ENCODE assay signal across 1 cellular context in the genomic region with DNA sequence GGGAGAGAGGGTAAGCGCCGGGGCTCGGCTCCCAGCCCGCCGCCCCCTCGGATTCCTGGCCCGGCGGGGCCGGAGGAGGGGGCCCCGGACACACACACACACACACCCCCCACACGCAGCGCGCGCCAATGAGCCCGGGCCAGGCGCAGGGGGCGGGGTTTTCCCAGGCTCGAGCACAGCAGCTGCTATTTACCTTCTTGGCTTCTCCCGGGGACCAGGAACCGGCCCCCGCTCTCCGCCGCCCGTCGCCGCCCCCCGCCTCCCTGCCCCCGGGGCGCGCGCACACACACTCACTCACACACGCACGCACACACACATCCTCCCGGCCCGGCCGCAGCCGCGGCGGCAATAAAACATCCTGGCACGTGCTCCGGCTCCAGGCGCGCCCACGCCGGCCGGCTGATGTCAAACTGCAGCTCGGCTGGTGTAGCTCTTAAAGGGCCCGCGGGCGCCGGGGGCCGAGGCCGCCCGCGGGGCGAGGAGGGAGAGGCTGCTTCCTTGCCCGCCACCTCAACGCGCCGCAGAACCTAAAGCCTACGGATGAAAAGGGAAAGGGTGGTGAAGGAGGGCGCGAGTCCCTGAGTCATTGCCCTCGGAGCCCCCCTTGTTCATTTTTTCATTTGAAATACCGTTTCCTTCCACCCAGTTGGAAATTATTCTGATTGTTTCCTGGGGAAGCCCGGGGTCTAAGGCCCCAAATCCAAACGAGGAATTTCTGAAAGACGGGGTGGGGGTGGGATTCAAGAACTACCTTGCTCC.
TF ChIP-seq lines count a peak whose summit lies in the region.

No MANE protein-coding gene starts in this region.

TF ChIP-seq in A549, 52 proteins besides CTCF, POLR2A, EP300 and RAD21 (continued from another document):
- TF ChIP-seq, protein P1, sequence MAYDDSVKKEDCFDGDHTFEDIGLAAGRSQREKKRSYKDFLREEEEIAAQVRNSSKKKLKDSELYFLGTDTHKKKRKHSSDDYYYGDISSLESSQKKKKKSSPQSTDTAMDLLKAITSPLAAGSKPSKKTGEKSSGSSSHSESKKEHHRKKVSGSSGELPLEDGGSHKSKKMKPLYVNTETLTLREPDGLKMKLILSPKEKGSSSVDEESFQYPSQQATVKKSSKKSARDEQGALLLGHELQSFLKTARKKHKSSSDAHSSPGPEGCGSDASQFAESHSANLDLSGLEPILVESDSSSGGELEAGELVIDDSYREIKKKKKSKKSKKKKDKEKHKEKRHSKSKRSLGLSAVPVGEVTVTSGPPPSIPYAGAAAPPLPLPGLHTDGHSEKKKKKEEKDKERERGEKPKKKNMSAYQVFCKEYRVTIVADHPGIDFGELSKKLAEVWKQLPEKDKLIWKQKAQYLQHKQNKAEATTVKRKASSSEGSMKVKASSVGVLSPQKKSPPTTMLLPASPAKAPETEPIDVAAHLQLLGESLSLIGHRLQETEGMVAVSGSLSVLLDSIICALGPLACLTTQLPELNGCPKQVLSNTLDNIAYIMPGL (CRISPR knock-in tag; IDR thresholded peaks at IDR 0.05; ENCODE audit: borderline replicate concordance) = no peak
- TF ChIP-seq ZC3H11A (IDR thresholded peaks at IDR 0.05) (no peak), FOSL2 (IDR thresholded peaks at IDR 0.05) (peak; percentile 23; the same call in 1 of the 2 replicates), FOSL2 (CRISPR knock-in tag; IDR thresholded peaks at IDR 0.05) (peak; percentile 68), MAZ (IDR thresholded peaks at IDR 0.05; ENCODE audit: borderline replicate concordance, low read depth, low read length) (no peak), HOXA7 (CRISPR knock-in tag; IDR thresholded peaks at IDR 0.05) (peak; percentile 34; the same call in 1 of the 2 replicates), HOXB13 (CRISPR knock-in tag; IDR thresholded peaks at IDR 0.05; ENCODE audit: low read depth) (peak; percentile 67; the same call in 1 of the 2 replicates), RARB (CRISPR knock-in tag; IDR thresholded peaks at IDR 0.05) (no peak), ESRRA (IDR thresholded peaks at IDR 0.05; ENCODE audit: borderline replicate concordance, low read length) (no peak), ZSCAN20 (CRISPR knock-in tag; IDR thresholded peaks at IDR 0.05) (no peak), PHF8 (IDR thresholded peaks at IDR 0.05; ENCODE audit: borderline replicate concordance, low read depth) (no peak), HOXB5 (CRISPR knock-in tag; IDR thresholded peaks at IDR 0.05) (peak; percentile 45; the same call in 1 of the 2 replicates), RNF2 (IDR thresholded peaks at IDR 0.05; ENCODE audit: borderline replicate concordance, low read depth) (no peak), KDM5A (IDR thresholded peaks at IDR 0.05) (no peak)
- TF ChIP-seq, protein P2, sequence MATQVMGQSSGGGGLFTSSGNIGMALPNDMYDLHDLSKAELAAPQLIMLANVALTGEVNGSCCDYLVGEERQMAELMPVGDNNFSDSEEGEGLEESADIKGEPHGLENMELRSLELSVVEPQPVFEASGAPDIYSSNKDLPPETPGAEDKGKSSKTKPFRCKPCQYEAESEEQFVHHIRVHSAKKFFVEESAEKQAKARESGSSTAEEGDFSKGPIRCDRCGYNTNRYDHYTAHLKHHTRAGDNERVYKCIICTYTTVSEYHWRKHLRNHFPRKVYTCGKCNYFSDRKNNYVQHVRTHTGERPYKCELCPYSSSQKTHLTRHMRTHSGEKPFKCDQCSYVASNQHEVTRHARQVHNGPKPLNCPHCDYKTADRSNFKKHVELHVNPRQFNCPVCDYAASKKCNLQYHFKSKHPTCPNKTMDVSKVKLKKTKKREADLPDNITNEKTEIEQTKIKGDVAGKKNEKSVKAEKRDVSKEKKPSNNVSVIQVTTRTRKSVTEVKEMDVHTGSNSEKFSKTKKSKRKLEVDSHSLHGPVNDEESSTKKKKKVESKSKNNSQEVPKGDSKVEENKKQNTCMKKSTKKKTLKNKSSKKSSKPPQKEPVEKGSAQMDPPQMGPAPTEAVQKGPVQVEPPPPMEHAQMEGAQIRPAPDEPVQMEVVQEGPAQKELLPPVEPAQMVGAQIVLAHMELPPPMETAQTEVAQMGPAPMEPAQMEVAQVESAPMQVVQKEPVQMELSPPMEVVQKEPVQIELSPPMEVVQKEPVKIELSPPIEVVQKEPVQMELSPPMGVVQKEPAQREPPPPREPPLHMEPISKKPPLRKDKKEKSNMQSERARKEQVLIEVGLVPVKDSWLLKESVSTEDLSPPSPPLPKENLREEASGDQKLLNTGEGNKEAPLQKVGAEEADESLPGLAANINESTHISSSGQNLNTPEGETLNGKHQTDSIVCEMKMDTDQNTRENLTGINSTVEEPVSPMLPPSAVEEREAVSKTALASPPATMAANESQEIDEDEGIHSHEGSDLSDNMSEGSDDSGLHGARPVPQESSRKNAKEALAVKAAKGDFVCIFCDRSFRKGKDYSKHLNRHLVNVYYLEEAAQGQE (IDR thresholded peaks at IDR 0.05) = no peak
- TF ChIP-seq, protein P3, sequence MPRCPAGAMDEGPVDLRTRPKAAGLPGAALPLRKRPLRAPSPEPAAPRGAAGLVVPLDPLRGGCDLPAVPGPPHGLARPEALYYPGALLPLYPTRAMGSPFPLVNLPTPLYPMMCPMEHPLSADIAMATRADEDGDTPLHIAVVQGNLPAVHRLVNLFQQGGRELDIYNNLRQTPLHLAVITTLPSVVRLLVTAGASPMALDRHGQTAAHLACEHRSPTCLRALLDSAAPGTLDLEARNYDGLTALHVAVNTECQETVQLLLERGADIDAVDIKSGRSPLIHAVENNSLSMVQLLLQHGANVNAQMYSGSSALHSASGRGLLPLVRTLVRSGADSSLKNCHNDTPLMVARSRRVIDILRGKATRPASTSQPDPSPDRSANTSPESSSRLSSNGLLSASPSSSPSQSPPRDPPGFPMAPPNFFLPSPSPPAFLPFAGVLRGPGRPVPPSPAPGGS (IDR thresholded peaks at IDR 0.05) = peak; percentile 64; the same call in 1 of the 3 replicates
